In genomic region chr10:88915781-88916180, GRCh38 we compare ENCODE assay signal across 22 cellular contexts. TPM values are rescaled to one million over a fixed set of nuclear protein-coding genes. Genes with fewer than 3 reads are reported as not detected.
DNase-seq lines count a peak whose midpoint lies in the region; ATAC-seq, FAIRE-seq and TF ChIP-seq lines count a peak whose summit lies in the region.
"Had no signal": no experiment of that assay in that cellular context is flagged by ENCODE, and none has a peak within 500 bp of the region (broad histone marks: within the 10 kb centered on the region; RNA-seq: fewer than 3 reads in every experiment).

No MANE protein-coding gene starts in this region.

- H3K9ac ChIP-seq in trophoblast cell (ENCODE audit: low read length) (no peak overlapping the region), colonic mucosa (ENCODE audit: low read depth in 2 of 2, low read length in 2 of 2) (no peak overlapping the region)
- H3K9ac ChIP-seq: BLaER1 treated with 17β-estradiol and CSF1 and Interleukin-3, amounts not matched to agents 10 nM and 100 nM had no signal

- H2AK5ac ChIP-seq in trophoblast cell (ENCODE audit: low read length): no peak overlapping the region

- no peak overlapping the region for H3K27ac ChIP-seq in trophoblast cell (ENCODE audit: low read depth, low read length)
- H3K27ac ChIP-seq in colonic mucosa: no peak overlapping the region
- H3K27ac ChIP-seq: 22Rv1; BLaER1 treated with 17β-estradiol and CSF1 and Interleukin-3, amounts not matched to agents 10 nM and 100 nM; Peyer's patch had no signal

- H3K4me1 ChIP-seq in trophoblast cell (ENCODE audit: control insufficient read depth in 1 of 2, insufficient read depth in 2 of 2, low read length in 2 of 2): peaks cover 0 to 5% of the 10 kb centered on the region in 2 experiments
- H3K4me1 ChIP-seq in colonic mucosa: no peaks in the 10 kb centered on the region
- H3K4me1 ChIP-seq: BLaER1 treated with 17β-estradiol and CSF1 and Interleukin-3, amounts not matched to agents 10 nM and 100 nM; Peyer's patch had no signal

- FAIRE-seq in GM19239 (lab: Jason Lieb, UNC): peak; percentile 28
- FAIRE-seq: GM12878, H1 had no signal

- no peak overlapping the region for H3K18ac ChIP-seq in trophoblast cell (ENCODE audit: low read length)

- no peak for DNase-seq in T-helper 2 cell treated with Interferon-gamma antibody and Interleukin-4, amounts not matched to agents 5 μg/mL and 100 μg/mL, for 36 hours (ENCODE audit: low spot score)
- DNase-seq in T-helper 2 cell (no peak), GM19239 (ENCODE audit: insufficient read length, low spot score) (no peak), trophoblast cell (peak; percentile 88 to 96), colonic mucosa (no peak), NCI-H82 (lab: John Stamatoyannopoulos, UW) (no peak)
- no peak for DNase-seq in activated T-helper 2 cell treated with anti-CD3 and anti-CD28 coated beads, Interferon-gamma antibody, Interleukin-2, Interleukin-4, amounts not matched to agents 10 μg/mL and 5 μg/mL and 100 μg/mL, durations not matched to agents 14 hours and 24 hours and 36 hours (ENCODE audit: low spot score)
- DNase-seq: COR-L47, DMS153, KG1, MG63, NCI-H1092 treated with DMSO at 0.1 percent for 48 hours, NCI-H1694 treated with DMSO at 0.1 percent for 48 hours, NCI-H446 treated with DMSO at 0.1 percent for 48 hours, Peyer's patch, SHP77 had no signal

- H4K91ac ChIP-seq in trophoblast cell (ENCODE audit: low read depth, low read length): no peak overlapping the region

- H3K36me3 Mint-ChIP-seq in T-helper 2 cell treated with Interferon-gamma antibody and Interleukin-4, amounts not matched to agents 5 μg/mL and 100 μg/mL, for 36 hours (ENCODE audit: low read depth): peaks cover 59% of the 10 kb centered on the region
- H3K36me3 Mint-ChIP-seq in activated T-helper 2 cell treated with anti-CD3 and anti-CD28 coated beads, Interferon-gamma antibody, Interleukin-2, Interleukin-4, amounts not matched to agents 10 μg/mL and 5 μg/mL and 100 μg/mL, durations not matched to agents 14 hours and 24 hours and 36 hours (ENCODE audit: low read depth): peaks cover 80% of the 10 kb centered on the region

- intact Hi-C loops in activated T-helper 2 cell treated with anti-CD3 and anti-CD28 coated beads, Interferon-gamma antibody, Interleukin-2, Interleukin-4, amounts not matched to agents 10 μg/mL and 5 μg/mL and 100 μg/mL, durations not matched to agents 14 hours and 24 hours and 36 hours (cut with micrococcal nuclease): no loop called here
- intact Hi-C loops in colonic mucosa (cut with DNase I): no loop called here

- H3K9me3 ChIP-seq in trophoblast cell (ENCODE audit: insufficient read depth, low read depth, low read length) (no peaks in the 10 kb centered on the region), colonic mucosa (no peaks in the 10 kb centered on the region)
- H3K9me3 ChIP-seq: BLaER1 treated with 17β-estradiol and CSF1 and Interleukin-3, amounts not matched to agents 10 nM and 100 nM; MG63; Peyer's patch had no signal

- H3K4me1 Mint-ChIP-seq in T-helper 2 cell treated with Interferon-gamma antibody and Interleukin-4, amounts not matched to agents 5 μg/mL and 100 μg/mL, for 36 hours (ENCODE audit: low read depth): peaks cover 12% of the 10 kb centered on the region
- peaks cover 13% of the 10 kb centered on the region for H3K4me1 Mint-ChIP-seq in activated T-helper 2 cell treated with anti-CD3 and anti-CD28 coated beads, Interferon-gamma antibody, Interleukin-2, Interleukin-4, amounts not matched to agents 10 μg/mL and 5 μg/mL and 100 μg/mL, durations not matched to agents 14 hours and 24 hours and 36 hours (ENCODE audit: low read depth)

- H3K79me1 ChIP-seq in trophoblast cell (ENCODE audit: low read length): no peaks in the 10 kb centered on the region

- no peak overlapping the region for H3K14ac ChIP-seq in trophoblast cell (ENCODE audit: low read length)

- no peak overlapping the region for H2BK5ac ChIP-seq in trophoblast cell (ENCODE audit: low read depth, low read length, poor library complexity)

- H3K4me3 Mint-ChIP-seq in T-helper 2 cell treated with Interferon-gamma antibody and Interleukin-4, amounts not matched to agents 5 μg/mL and 100 μg/mL, for 36 hours: no peak overlapping the region
- no peak overlapping the region for H3K4me3 Mint-ChIP-seq in activated T-helper 2 cell treated with anti-CD3 and anti-CD28 coated beads, Interferon-gamma antibody, Interleukin-2, Interleukin-4, amounts not matched to agents 10 μg/mL and 5 μg/mL and 100 μg/mL, durations not matched to agents 14 hours and 24 hours and 36 hours (ENCODE audit: low read depth)

- no peak overlapping the region for H2AFZ ChIP-seq in trophoblast cell (ENCODE audit: insufficient read depth, low read length, poor library complexity)

- no peak overlapping the region for H4K12ac ChIP-seq in trophoblast cell (ENCODE audit: low read depth, low read length)

- H3K27me3 ChIP-seq in trophoblast cell (ENCODE audit: insufficient read depth, low read length) (no peaks in the 10 kb centered on the region), colonic mucosa (no peaks in the 10 kb centered on the region)
- H3K27me3 ChIP-seq: BLaER1 treated with 17β-estradiol and CSF1 and Interleukin-3, amounts not matched to agents 10 nM and 100 nM; MG63; Peyer's patch had no signal

- no peak overlapping the region for H3K4ac ChIP-seq in trophoblast cell (ENCODE audit: low read depth, low read length)

- no CpG with 5 or more reads among the region's 2 CpGs for WGBS in trophoblast cell (ENCODE audit: extremely low coverage, insufficient coverage, insufficient read length)

- no peak overlapping the region for H2BK120ac ChIP-seq in trophoblast cell (ENCODE audit: insufficient read depth, low read length, poor library complexity)

- no peak overlapping the region for H4K8ac ChIP-seq in trophoblast cell (ENCODE audit: low read depth, low read length)

- no peaks in the 10 kb centered on the region for H3K9me3 Mint-ChIP-seq in T-helper 2 cell treated with Interferon-gamma antibody and Interleukin-4, amounts not matched to agents 5 μg/mL and 100 μg/mL, for 36 hours
- H3K9me3 Mint-ChIP-seq in activated T-helper 2 cell treated with anti-CD3 and anti-CD28 coated beads, Interferon-gamma antibody, Interleukin-2, Interleukin-4, amounts not matched to agents 10 μg/mL and 5 μg/mL and 100 μg/mL, durations not matched to agents 14 hours and 24 hours and 36 hours: no peaks in the 10 kb centered on the region

- no peak overlapping the region for H3K4me3 ChIP-seq in trophoblast cell (ENCODE audit: low read depth, low read length)
- H3K4me3 ChIP-seq in colonic mucosa: no peak overlapping the region
- H3K4me3 ChIP-seq: BLaER1 treated with 17β-estradiol and CSF1 and Interleukin-3, amounts not matched to agents 10 nM and 100 nM; GM12878; MG63; Peyer's patch had no signal

- H3K27ac Mint-ChIP-seq in T-helper 2 cell treated with Interferon-gamma antibody and Interleukin-4, amounts not matched to agents 5 μg/mL and 100 μg/mL, for 36 hours: peak overlapping the region; percentile 7
- peak overlapping the region; percentile 36 for H3K27ac Mint-ChIP-seq in activated T-helper 2 cell treated with anti-CD3 and anti-CD28 coated beads, Interferon-gamma antibody, Interleukin-2, Interleukin-4, amounts not matched to agents 10 μg/mL and 5 μg/mL and 100 μg/mL, durations not matched to agents 14 hours and 24 hours and 36 hours

- H3K23ac ChIP-seq in trophoblast cell (ENCODE audit: low read length): peak overlapping the region; percentile 61

- H3K27me3 Mint-ChIP-seq in T-helper 2 cell treated with Interferon-gamma antibody and Interleukin-4, amounts not matched to agents 5 μg/mL and 100 μg/mL, for 36 hours (ENCODE audit: low read depth): no peaks in the 10 kb centered on the region
- H3K27me3 Mint-ChIP-seq in activated T-helper 2 cell treated with anti-CD3 and anti-CD28 coated beads, Interferon-gamma antibody, Interleukin-2, Interleukin-4, amounts not matched to agents 10 μg/mL and 5 μg/mL and 100 μg/mL, durations not matched to agents 14 hours and 24 hours and 36 hours (ENCODE audit: low read depth): no peaks in the 10 kb centered on the region

- H2BK12ac ChIP-seq in trophoblast cell (ENCODE audit: low read length): no peak overlapping the region

- no peaks in the 10 kb centered on the region for H3K79me2 ChIP-seq in trophoblast cell (ENCODE audit: control insufficient read depth, insufficient read depth, low read length, poor library complexity)

- no peak for ATAC-seq in HG02870 (IDR thresholded peaks at IDR 0.05; ENCODE audit: unreplicated experiment)
- ATAC-seq: GM12878 had no signal

- no peak overlapping the region for H3K4me2 ChIP-seq in trophoblast cell (ENCODE audit: low read length)
- H3K4me2 ChIP-seq: BLaER1 treated with 17β-estradiol and CSF1 and Interleukin-3, amounts not matched to agents 10 nM and 100 nM had no signal

- TF ChIP-seq CTCF in colonic mucosa (IDR thresholded peaks at IDR 0.05): no peak

- H3K36me3 ChIP-seq in trophoblast cell (ENCODE audit: control insufficient read depth in 1 of 2, insufficient read depth in 2 of 2, low read length in 2 of 2) (no peaks in the 10 kb centered on the region), colonic mucosa (no peaks in the 10 kb centered on the region)

RNA-seq across cellular contexts. Expression of gene STAMBPL1, which starts 35.7 kb away (rescaled TPM):
- 44.2 and 47.2 TPM in 2 replicates for total RNA-seq in activated T-helper 2 cell treated with anti-CD3 and anti-CD28 coated beads, Interferon-gamma antibody, Interleukin-2, Interleukin-4, amounts not matched to agents 10 μg/mL and 5 μg/mL and 100 μg/mL, durations not matched to agents 14 hours and 24 hours and 36 hours
- 0.03 TPM in 2 replicates for polyA plus RNA-seq in trophoblast cell (2013)
- 10 to 100 TPM; 16.3 to 20.4 TPM for total RNA-seq in colonic mucosa
- total RNA-seq: G401 had no signal

RNA-seq across cellular contexts. Expression of gene ACTA2, which starts 36.8 kb away (rescaled TPM):
- total RNA-seq in activated T-helper 2 cell treated with anti-CD3 and anti-CD28 coated beads, Interferon-gamma antibody, Interleukin-2, Interleukin-4, amounts not matched to agents 10 μg/mL and 5 μg/mL and 100 μg/mL, durations not matched to agents 14 hours and 24 hours and 36 hours: 11.3 and 11.9 TPM in 2 replicates
- polyA plus RNA-seq in trophoblast cell (2013): 257 and 258 TPM in 2 replicates
- 100 to 1,000 TPM in 1 of 2 donors, 10 to 100 TPM in 1; 88.3 to 265 TPM for total RNA-seq in colonic mucosa

Comparison
In these comparisons a context has a peak if more than half of its experiments do, and no peak if none do; other contexts are left out.
1. DNase-seq: peak in trophoblast cell (2 of 2); none in T-helper 2 cell treated with Interferon-gamma antibody and Interleukin-4, amounts not matched to agents 5 μg/mL and 100 μg/mL, for 36 hours (single experiment), T-helper 2 cell (0 of 5), GM19239 (single experiment), activated T-helper 2 cell treated with anti-CD3 and anti-CD28 coated beads, Interferon-gamma antibody, Interleukin-2, Interleukin-4, amounts not matched to agents 10 μg/mL and 5 μg/mL and 100 μg/mL, durations not matched to agents 14 hours and 24 hours and 36 hours (single experiment), colonic mucosa (single experiment) and NCI-H82 (single experiment).